17 cellular contexts compared by ENCODE assay signal in genomic region chr13:111459803-111460547, GRCh38.
A peak's percentile ranks its signal among the peaks of the same experiment; 100 is the strongest.
DNase-seq lines count a peak whose midpoint lies in the region; ATAC-seq, FAIRE-seq and TF ChIP-seq lines count a peak whose summit lies in the region.
"Had no signal": no experiment of that assay in that cellular context is flagged by ENCODE, and none has a peak within 500 bp of the region (broad histone marks: within the 10 kb centered on the region; RNA-seq: fewer than 3 reads in every experiment).

No MANE protein-coding gene starts in this region.

- no peaks in the 10 kb centered on the region; the same call in 1 of the 2 replicates for H3K9me2 ChIP-seq in GM23338 (ENCODE audit: insufficient read depth)
- no peaks in the 10 kb centered on the region for H3K9me2 ChIP-seq in neural cell (ENCODE audit: insufficient read depth, low read length)
- H3K9me2 ChIP-seq: SK-N-SH had no signal

- H3K79me2 ChIP-seq in GM23338 (replicated peaks; ENCODE audit: insufficient read depth), result no peaks in the 10 kb centered on the region
- H3K79me2 ChIP-seq in neural cell (replicated peaks; ENCODE audit: insufficient read depth, low read length), result no peaks in the 10 kb centered on the region

- H3K27ac Mint-ChIP-seq in GM23338, result no peak overlapping the region
- H3K27ac Mint-ChIP-seq: CD8-positive, alpha-beta T cell; H9; T-helper 1 cell treated with Interleukin-12 subunit alpha and Interleukin-12 subunit beta and Interleukin-4 antibody, amounts not matched to agents 30 μg/mL and 1 μg/mL, for 36 hours had no signal

- TF ChIP-seq EP300 in A549 (IDR thresholded peaks at IDR 0.05) (no peak), neural cell (conservative IDR thresholded peaks at IDR 0.05; ENCODE audit: poor library complexity, severe bottlenecking) (no peak)

- no peaks in the 10 kb centered on the region; the same call in 2 of the 3 replicates for H3K4me1 Mint-ChIP-seq in GM23338
- H3K4me1 Mint-ChIP-seq: H9 had no signal

- TF ChIP-seq RAD21 in A549 (conservative IDR thresholded peaks at IDR 0.05 in 1 of 2, IDR thresholded peaks at IDR 0.05 in 1 of 2), result no peak
- no peak for TF ChIP-seq RAD21 in neural cell (conservative IDR thresholded peaks at IDR 0.05)

- H3K4me2 ChIP-seq in A549 (no peak overlapping the region), GM23338 (no peak overlapping the region), neural cell (ENCODE audit: low read length) (no peak overlapping the region)
- H3K4me2 ChIP-seq: SK-N-SH had no signal

- no peak overlapping the region for H3K27ac ChIP-seq in A549
- no peak overlapping the region for H3K27ac ChIP-seq in GM23338 (ENCODE audit: low read depth)
- peak overlapping the region; percentile 40 for H3K27ac ChIP-seq in VCaP
- H3K27ac ChIP-seq in neural cell (ENCODE audit: low read length), result no peak overlapping the region
- H3K27ac ChIP-seq: C4-2B had no signal

- no peaks in the 10 kb centered on the region for H3K4me1 ChIP-seq in A549
- H3K4me1 ChIP-seq in GM23338 (ENCODE audit: insufficient read depth), result no peaks in the 10 kb centered on the region

- ATAC-seq in A549, result peak; percentile 40 to 43; a peak in 5 of 6 replicates
- ATAC-seq in GM23338, result no peak
- no peak for ATAC-seq in GM21515 (IDR thresholded peaks at IDR 0.05; ENCODE audit: unreplicated experiment)
- ATAC-seq in HG02852 (IDR thresholded peaks at IDR 0.05; ENCODE audit: unreplicated experiment), result no peak
- ATAC-seq in HG02970 (IDR thresholded peaks at IDR 0.05; ENCODE audit: low FRiP score, unreplicated experiment), result no peak
- ATAC-seq: CD8-positive, alpha-beta T cell had no signal

- H3K36me3 ChIP-seq in GM23338 (ENCODE audit: insufficient read depth), result no peaks in the 10 kb centered on the region
- H3K36me3 ChIP-seq in neural cell (ENCODE audit: insufficient read depth, low read length), result no peaks in the 10 kb centered on the region

- H4K20me1 ChIP-seq in GM23338 (replicated peaks; ENCODE audit: insufficient read depth) (no peaks in the 10 kb centered on the region), neural cell (ENCODE audit: insufficient read depth) (no peaks in the 10 kb centered on the region)

- H3K27me3 Mint-ChIP-seq in GM23338 (ENCODE audit: insufficient read depth, low read depth, poor library complexity), result peaks cover 9% of the 10 kb centered on the region

- CTCF ChIA-PET in A549 (lab: Yijun Ruan, JAX), result interaction anchor here (0.9 to 2.0 kb wide), 2 partner anchors 391 to 1033 kb away, joined by 3 to 6 read pairs; no protein-coding TSS in a partner anchor

- no peak overlapping the region for H3K4me3 Mint-ChIP-seq in GM23338
- H3K4me3 Mint-ChIP-seq: CD8-positive, alpha-beta T cell; H9; T-helper 1 cell treated with Interleukin-12 subunit alpha and Interleukin-12 subunit beta and Interleukin-4 antibody, amounts not matched to agents 30 μg/mL and 1 μg/mL, for 36 hours had no signal

- POLR2A ChIA-PET in A549 (lab: Yijun Ruan, JAX), result no interaction called here

- no peaks in the 10 kb centered on the region for H3F3A ChIP-seq in GM23338 (replicated peaks; ENCODE audit: low read depth)
- no peaks in the 10 kb centered on the region for H3F3A ChIP-seq in neural cell (ENCODE audit: insufficient read depth, low read length, poor library complexity, severe bottlenecking)

- no peaks in the 10 kb centered on the region for H3K27me3 ChIP-seq in GM23338 (ENCODE audit: insufficient read depth)
- no peaks in the 10 kb centered on the region for H3K27me3 ChIP-seq in neural cell (ENCODE audit: insufficient read depth, low read depth, low read length)

- TF ChIP-seq CTCF in A549 (IDR thresholded peaks at IDR 0.05) (no peak), GM23338 (conservative IDR thresholded peaks at IDR 0.05; ENCODE audit: low read depth in 2 of 2) (no peak), VCaP (conservative IDR thresholded peaks at IDR 0.05) (no peak), neural cell (IDR thresholded peaks at IDR 0.05; ENCODE audit: poor library complexity, severe bottlenecking) (no peak), D721Med (IDR thresholded peaks at IDR 0.05; ENCODE audit: insufficient read depth, missing control alignments) (no peak)

- H2AFZ ChIP-seq in GM23338 (peak overlapping the region; percentile 72), neural cell (ENCODE audit: low read depth, low read length) (no peak overlapping the region)

- H3K36me3 Mint-ChIP-seq in GM23338 (ENCODE audit: low read depth), result no peaks in the 10 kb centered on the region
- H3K36me3 Mint-ChIP-seq: CD8-positive, alpha-beta T cell had no signal

- FAIRE-seq in A549 (lab: Jason Lieb, UNC) (no peak), D721Med (lab: Jason Lieb, UNC) (no peak)
- FAIRE-seq: A204.1, GM12892 had no signal

- no peak for DNase-seq in A549 (ENCODE audit: low read depth in 1 of 2, low spot score in 1 of 2)
- DNase-seq in GM23338 (ENCODE audit: low spot score), result no peak
- DNase-seq in D721Med (ENCODE audit: insufficient read length, low spot score), result no peak
- DNase-seq: GF-D8, MV-4-11 had no signal

- H3K4me3 ChIP-seq in A549 (no peak overlapping the region), GM23338 (no peak overlapping the region), neural cell (ENCODE audit: low read length) (no peak overlapping the region)

- H3K9ac ChIP-seq in neural cell (ENCODE audit: low read length), result no peak overlapping the region
- H3K9ac ChIP-seq: SK-N-SH had no signal

- WGBS in A549 (ENCODE audit: missing lambda C conversion rate), result 45% methylated on average over 8 of the region's 9 CpGs

- TF ChIP-seq POLR2A in A549 (IDR thresholded peaks at IDR 0.05; ENCODE audit: low read length), result no peak

- H3K9me3 Mint-ChIP-seq in GM23338, result peaks cover 6% of the 10 kb centered on the region; the same call in 1 of the 3 replicates
- H3K9me3 Mint-ChIP-seq: T-helper 1 cell treated with Interleukin-12 subunit alpha and Interleukin-12 subunit beta and Interleukin-4 antibody, amounts not matched to agents 30 μg/mL and 1 μg/mL, for 36 hours had no signal

- no peaks in the 10 kb centered on the region for H3K9me3 ChIP-seq in A549
- no peaks in the 10 kb centered on the region for H3K9me3 ChIP-seq in neural cell (ENCODE audit: low read length)
- H3K9me3 ChIP-seq: SK-N-SH had no signal

TF ChIP-seq in A549, 52 proteins besides CTCF, POLR2A, EP300 and RAD21 (continues in another document):
- TF ChIP-seq ZC3H11A (IDR thresholded peaks at IDR 0.05) (no peak), HOXB13 (CRISPR knock-in tag; IDR thresholded peaks at IDR 0.05; ENCODE audit: low read depth) (no peak), ZSCAN20 (CRISPR knock-in tag; IDR thresholded peaks at IDR 0.05) (no peak), HMGXB4 (CRISPR knock-in tag; IDR thresholded peaks at IDR 0.05; ENCODE audit: borderline replicate concordance) (no peak), EHF (CRISPR knock-in tag; IDR thresholded peaks at IDR 0.05) (no peak)

TF ChIP-seq in GM23338, 12 proteins besides CTCF, POLR2A, EP300 and RAD21 (continues in another document):
- TF ChIP-seq REST (IDR thresholded peaks at IDR 0.05; ENCODE audit: unreplicated experiment) (no peak), NANOG (IDR thresholded peaks at IDR 0.05; ENCODE audit: borderline replicate concordance) (no peak)

TF ChIP-seq in neural cell, 6 proteins besides CTCF, POLR2A, EP300 and RAD21:
- TF ChIP-seq MXI1 (conservative IDR thresholded peaks at IDR 0.05; ENCODE audit: poor library complexity, severe bottlenecking), result peak; percentile 10
- no peak for TF ChIP-seq TAF1 (IDR thresholded peaks at IDR 0.05; ENCODE audit: low read depth)
- TF ChIP-seq REST (IDR thresholded peaks at IDR 0.05; ENCODE audit: borderline replicate concordance), result no peak

Comparison
In these comparisons a context has a peak if more than half of its experiments do, and no peak if none do; other contexts are left out.
1. ATAC-seq: peak in A549 (2 of 2); none in GM23338 (single experiment), GM21515 (single experiment), HG02852 (single experiment) and HG02970 (single experiment).